Comparison of ENCODE assay signal across 1 cellular context in genomic region chr11:14713518-14714244, GRCh38.
TF ChIP-seq lines count a peak whose summit lies in the region.

No MANE protein-coding gene starts in this region.

TF ChIP-seq in HepG2, 621 proteins besides CTCF, POLR2A, EP300 and RAD21 (continued from another document):
- TF ChIP-seq IKZF5 (CRISPR knock-in tag; IDR thresholded peaks at IDR 0.05), result no peak
- no peak for TF ChIP-seq GPBP1L1 (CRISPR knock-in tag; IDR thresholded peaks at IDR 0.05)
